10 cellular contexts compared by ENCODE assay signal in the genomic region with DNA sequence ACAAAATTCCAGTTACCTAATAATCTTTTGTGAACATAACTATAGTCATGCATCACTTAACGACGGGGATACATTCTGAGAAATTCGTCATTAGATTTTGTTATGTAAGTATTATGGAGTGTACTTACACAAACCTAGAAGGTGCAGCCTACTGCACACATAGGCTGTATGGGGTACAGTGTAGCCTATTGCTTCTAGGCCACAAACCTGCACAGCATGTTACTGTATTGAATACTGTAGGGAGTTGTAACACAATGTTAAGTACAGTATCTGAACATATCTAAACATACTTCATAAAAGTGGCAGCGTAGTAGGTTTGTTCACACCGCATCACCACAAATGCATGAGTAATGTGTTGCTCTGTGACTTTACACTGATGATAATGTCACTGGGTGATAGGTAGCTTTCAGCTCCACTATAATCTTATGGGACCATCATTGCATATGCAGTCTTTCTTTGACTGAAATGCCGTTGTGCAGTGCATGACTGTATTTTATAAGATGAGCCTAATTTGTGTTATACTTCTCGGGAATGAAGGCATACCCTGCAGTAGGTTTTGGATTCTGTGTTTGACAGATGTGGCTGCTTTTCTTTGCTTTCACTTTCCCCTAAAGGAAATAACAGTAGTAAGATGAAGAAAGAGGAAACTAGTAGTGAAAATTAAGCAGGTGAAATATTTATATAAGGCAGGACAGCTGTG.
A peak's percentile ranks its signal among the peaks of the same experiment; 100 is the strongest.
DNase-seq lines count a peak whose midpoint lies in the region; ATAC-seq and TF ChIP-seq lines count a peak whose summit lies in the region.
"Had no signal": no experiment of that assay in that cellular context is flagged by ENCODE, and none has a peak within 500 bp of the region (broad histone marks: within the 10 kb centered on the region; RNA-seq: fewer than 3 reads in every experiment).

No MANE protein-coding gene starts in this region.

- intact Hi-C loops in CD14-positive monocyte (cut with micrococcal nuclease): no loop called here

- H3K4me1 Mint-ChIP-seq in activated CD4-positive, alpha-beta memory T cell treated with anti-CD3 and anti-CD28 coated beads, Interleukin-2, amount 10 ng/mL, durations not matched to agents 7 days and 5 days: peaks cover 22% of the 10 kb centered on the region
- H3K4me1 Mint-ChIP-seq in CD14-positive monocyte: peaks cover 7% of the 10 kb centered on the region

- H3K4me1 ChIP-seq in DND-41 (ENCODE audit: insufficient read depth, low read length): peaks cover 12% of the 10 kb centered on the region
- H3K4me1 ChIP-seq: foreskin keratinocyte had no signal

- H3K27ac Mint-ChIP-seq in activated CD4-positive, alpha-beta memory T cell treated with anti-CD3 and anti-CD28 coated beads, Interleukin-2, amount 10 ng/mL, durations not matched to agents 7 days and 5 days: peak overlapping the region; percentile 61
- H3K27ac Mint-ChIP-seq in CD14-positive monocyte: no peak overlapping the region

- no peak overlapping the region for H3K9ac ChIP-seq in DND-41 (ENCODE audit: low read depth, low read length)

- no peaks in the 10 kb centered on the region for H3K79me2 ChIP-seq in DND-41 (ENCODE audit: insufficient read depth, low read length)

- no peaks in the 10 kb centered on the region for H3K9me3 ChIP-seq in DND-41 (ENCODE audit: insufficient read depth, low read length, severe bottlenecking)

- TF ChIP-seq CTCF in DND-41 (IDR thresholded peaks at IDR 0.05; ENCODE audit: borderline replicate concordance, extremely low read depth, low read length, poor library complexity, severe bottlenecking) (no peak), CD14-positive monocyte (IDR thresholded peaks at IDR 0.05) (no peak)

- DNase-seq in DND-41 (no peak), NCI-H345 treated with DMSO at 0.1 percent for 48 hours (lab: John Stamatoyannopoulos, UW; ENCODE audit: unreplicated experiment) (no peak), NCI-H1417 (lab: John Stamatoyannopoulos, UW) (no peak), NCI-H774 (lab: John Stamatoyannopoulos, UW) (no peak), CD14-positive monocyte (ENCODE audit: low spot score) (no peak)
- DNase-seq in activated CD4-positive, alpha-beta memory T cell treated with anti-CD3 and anti-CD28 coated beads, Interleukin-2, amount 10 ng/mL, durations not matched to agents 7 days and 5 days: peak; percentile 40
- DNase-seq: DMS153, foreskin keratinocyte had no signal

- no peaks in the 10 kb centered on the region for H3K27me3 Mint-ChIP-seq in activated CD4-positive, alpha-beta memory T cell treated with anti-CD3 and anti-CD28 coated beads, Interleukin-2, amount 10 ng/mL, durations not matched to agents 7 days and 5 days
- peaks cover 0 to 1% (median 0%) of the 10 kb centered on the region in 3 donors for H3K27me3 Mint-ChIP-seq in CD14-positive monocyte (ENCODE audit: low read depth in 3 of 3)

- H3K4me3 Mint-ChIP-seq in activated CD4-positive, alpha-beta memory T cell treated with anti-CD3 and anti-CD28 coated beads, Interleukin-2, amount 10 ng/mL, durations not matched to agents 7 days and 5 days: peak overlapping the region; percentile 44
- peak overlapping the region in 1 of 2 donors; percentile 32 for H3K4me3 Mint-ChIP-seq in CD14-positive monocyte

- POLR2A ChIA-PET in activated CD4-positive, alpha-beta memory T cell treated with anti-CD3 and anti-CD28 coated beads, Interleukin-2, amount 10 ng/mL, durations not matched to agents 7 days and 5 days (lab: Charles Lee): no interaction called here

- peak overlapping the region; percentile 15; the same call in 1 of the 2 replicates for H3K27ac ChIP-seq in DND-41 (ENCODE audit: low read length)
- H3K27ac ChIP-seq: foreskin keratinocyte had no signal

- H3K9me3 Mint-ChIP-seq in activated CD4-positive, alpha-beta memory T cell treated with anti-CD3 and anti-CD28 coated beads, Interleukin-2, amount 10 ng/mL, durations not matched to agents 7 days and 5 days: no peaks in the 10 kb centered on the region
- no peaks in the 10 kb centered on the region for H3K9me3 Mint-ChIP-seq in CD14-positive monocyte

- no peaks in the 10 kb centered on the region for H4K20me1 ChIP-seq in DND-41 (ENCODE audit: insufficient read depth, low read length)

- no peaks in the 10 kb centered on the region for H3K36me3 Mint-ChIP-seq in activated CD4-positive, alpha-beta memory T cell treated with anti-CD3 and anti-CD28 coated beads, Interleukin-2, amount 10 ng/mL, durations not matched to agents 7 days and 5 days (ENCODE audit: low read depth)
- H3K36me3 Mint-ChIP-seq in CD14-positive monocyte: peaks cover 4 to 10% of the 10 kb centered on the region in 2 donors

- no peaks in the 10 kb centered on the region for H3K27me3 ChIP-seq in DND-41 (ENCODE audit: insufficient read depth, low read length, poor library complexity)
- H3K27me3 ChIP-seq: foreskin keratinocyte had no signal

- no peak overlapping the region for H2AFZ ChIP-seq in DND-41 (ENCODE audit: low read depth, low read length)

- CTCF ChIA-PET in activated CD4-positive, alpha-beta memory T cell treated with anti-CD3 and anti-CD28 coated beads, Interleukin-2, amount 10 ng/mL, durations not matched to agents 7 days and 5 days (lab: Charles Lee): no interaction called here

- H3K4me3 ChIP-seq in DND-41 (ENCODE audit: low read depth in 1 of 2, low read length in 2 of 2): no peak overlapping the region

- H3K36me3 ChIP-seq in DND-41 (ENCODE audit: insufficient read depth, low read length): no peaks in the 10 kb centered on the region

- ATAC-seq in DND-41 (ENCODE audit: insufficient read depth, low read depth): peak; percentile 84
- ATAC-seq in GM19372 (IDR thresholded peaks at IDR 0.05; ENCODE audit: low read depth, unreplicated experiment): peak; percentile 75
- ATAC-seq in HG03064 (IDR thresholded peaks at IDR 0.05; ENCODE audit: low read depth, unreplicated experiment): peak; percentile 83
- ATAC-seq: foreskin keratinocyte had no signal

- no peak overlapping the region for H3K4me2 ChIP-seq in DND-41 (ENCODE audit: insufficient read depth, low read length)
